ENCODE assay signal across 35 cellular contexts in genomic region chr3:129572603-129573002, GRCh38. TPM values are rescaled to one million over a fixed set of nuclear protein-coding genes. Genes with fewer than 3 reads are reported as not detected.
"Had no signal": no experiment of that assay in that cellular context is flagged by ENCODE, and none has a peak within 500 bp of the region (broad histone marks: within the 10 kb centered on the region; RNA-seq: fewer than 3 reads in every experiment).

No MANE protein-coding gene starts in this region.

- H3K4me2 ChIP-seq: PC-9 had no signal

- H3K36me3 Mint-ChIP-seq: activated naive CD4-positive, alpha-beta T cell treated with anti-CD3 and anti-CD28 coated beads, Interleukin-2, amount 50 U/mL, for 24 hours; activated naive CD8-positive, alpha-beta T cell treated with anti-CD3 and anti-CD28 coated beads, Interleukin-2, amount 10 ng/mL, durations not matched to agents 7 days and 5 days had no signal

- H3K27ac Mint-ChIP-seq: activated CD4-positive, alpha-beta T cell treated with anti-CD3 and anti-CD28 coated beads, Interleukin-2, amount 10 ng/mL, durations not matched to agents 24 days and 14 days; activated CD8-positive, alpha-beta T cell treated with anti-CD3 and anti-CD28 coated beads for 36 hours; activated naive CD8-positive, alpha-beta T cell treated with anti-CD3 and anti-CD28 coated beads, Interleukin-2, amount 10 ng/mL, durations not matched to agents 7 days and 5 days; activated T-cell treated with anti-CD3 and anti-CD28 coated beads, Interleukin-2, amount 50 U/mL, for 24 hours; activated T-helper 2 cell treated with anti-CD3 and anti-CD28 coated beads, Interferon-gamma antibody, Interleukin-2, Interleukin-4, amounts not matched to agents 10 μg/mL and 5 μg/mL and 100 μg/mL, durations not matched to agents 14 hours and 24 hours and 36 hours had no signal

- H3K27me3 ChIP-seq: adrenal gland, body of pancreas, breast epithelium had no signal

- H3K4me3 Mint-ChIP-seq: activated CD4-positive, alpha-beta T cell treated with anti-CD3 and anti-CD28 coated beads, Interleukin-2, amount 10 ng/mL, durations not matched to agents 24 days and 14 days; activated CD8-positive, alpha-beta T cell treated with anti-CD3 and anti-CD28 coated beads for 36 hours; activated naive CD4-positive, alpha-beta T cell treated with anti-CD3 and anti-CD28 coated beads, Interleukin-2, amount 50 U/mL, for 24 hours; activated naive CD8-positive, alpha-beta T cell treated with anti-CD3 and anti-CD28 coated beads, Interleukin-2, amount 10 ng/mL, durations not matched to agents 7 days and 5 days; activated T-cell treated with anti-CD3 and anti-CD28 coated beads, Interleukin-2, amount 50 U/mL, for 24 hours; T-cell had no signal

- H3K9me3 ChIP-seq: adrenal gland, body of pancreas, breast epithelium had no signal

- H3K27ac ChIP-seq: adrenal gland, body of pancreas, breast epithelium, PC-9, RWPE1 had no signal

- DNase-seq: activated CD4-positive, alpha-beta T cell treated with anti-CD3 and anti-CD28 coated beads, Interleukin-2, amount 10 ng/mL, durations not matched to agents 24 days and 14 days; activated CD4-positive, alpha-beta T cell treated with anti-CD3 and anti-CD28 coated beads, Interleukin-2, amount 50 U/mL, for 4 hours; activated CD8-positive, alpha-beta T cell treated with anti-CD3 and anti-CD28 coated beads for 36 hours; activated gamma-delta T cell; activated naive CD4-positive, alpha-beta T cell treated with Interleukin-2 at 50 U/mL for 16 hours; activated naive CD8-positive, alpha-beta T cell treated with anti-CD3 and anti-CD28 coated beads, Interleukin-2, amount 10 ng/mL, durations not matched to agents 7 days and 5 days; activated T-cell treated with anti-CD3 and anti-CD28 coated beads, Interleukin-2, amount 50 U/mL, for 24 hours; adrenal gland; body of pancreas; cerebellar nuclear complex; MM.1S; MV-4-11; NCI-H1092; NCI-H1436 treated with DMSO at 0.1 percent for 48 hours; NCI-H1694 treated with DMSO at 0.1 percent for 48 hours; NCI-H2029; NCI-H510A; NCI-H526; NCI-H748 treated with DMSO at 0.1 percent for 48 hours; NK-92 treated with Interleukin-12 subunit alpha and Interleukin-12 subunit beta, amount 100 ng/mL, for 24 hours; PC-9; SIG-M5; T-cell had no signal

- H3K9me3 Mint-ChIP-seq: activated CD4-positive, alpha-beta T cell treated with anti-CD3 and anti-CD28 coated beads, Interleukin-2, amount 10 ng/mL, durations not matched to agents 24 days and 14 days; activated CD8-positive, alpha-beta T cell treated with anti-CD3 and anti-CD28 coated beads for 36 hours; activated naive CD4-positive, alpha-beta T cell treated with anti-CD3 and anti-CD28 coated beads, Interleukin-2, amount 50 U/mL, for 24 hours; activated naive CD8-positive, alpha-beta T cell treated with anti-CD3 and anti-CD28 coated beads, Interleukin-2, amount 10 ng/mL, durations not matched to agents 7 days and 5 days; activated T-cell treated with anti-CD3 and anti-CD28 coated beads, Interleukin-2, amount 50 U/mL, for 24 hours; activated T-helper 2 cell treated with anti-CD3 and anti-CD28 coated beads, Interferon-gamma antibody, Interleukin-2, Interleukin-4, amounts not matched to agents 10 μg/mL and 5 μg/mL and 100 μg/mL, durations not matched to agents 14 hours and 24 hours and 36 hours; T-cell had no signal

- H3K36me3 ChIP-seq: breast epithelium had no signal

- H2AFZ ChIP-seq: PC-9 had no signal

- H3K27me3 Mint-ChIP-seq: activated CD4-positive, alpha-beta T cell treated with anti-CD3 and anti-CD28 coated beads, Interleukin-2, amount 10 ng/mL, durations not matched to agents 24 days and 14 days; activated CD8-positive, alpha-beta T cell treated with anti-CD3 and anti-CD28 coated beads for 36 hours; activated naive CD4-positive, alpha-beta T cell treated with anti-CD3 and anti-CD28 coated beads, Interleukin-2, amount 50 U/mL, for 24 hours; activated T-cell treated with anti-CD3 and anti-CD28 coated beads, Interleukin-2, amount 50 U/mL, for 24 hours; T-cell had no signal

- H3K4me3 ChIP-seq: adrenal gland, body of pancreas, breast epithelium, PC-9 had no signal

- ATAC-seq: activated CD8-positive, alpha-beta T cell treated with anti-CD3 and anti-CD28 coated beads for 36 hours; body of pancreas; Right ventricle myocardium inferior; SK-N-SH treated with all-trans-retinoic acid at 6 μM for 48 hours; T-cell had no signal

- H3K4me1 Mint-ChIP-seq: activated naive CD8-positive, alpha-beta T cell treated with anti-CD3 and anti-CD28 coated beads, Interleukin-2, amount 10 ng/mL, durations not matched to agents 7 days and 5 days had no signal

RNA-seq across cellular contexts. Expression of gene H1-8, which starts 29.6 kb away (rescaled TPM):
- total RNA-seq: activated CD4-positive, alpha-beta T cell treated with anti-CD3 and anti-CD28 coated beads, Interleukin-2, amount 10 ng/mL, durations not matched to agents 24 days and 14 days; activated CD8-positive, alpha-beta memory T cell treated with anti-CD3 and anti-CD28 coated beads for 36 hours; activated CD8-positive, alpha-beta T cell treated with anti-CD3 and anti-CD28 coated beads for 36 hours; activated naive CD8-positive, alpha-beta T cell treated with anti-CD3 and anti-CD28 coated beads, Interleukin-2, amount 10 ng/mL, durations not matched to agents 7 days and 5 days; activated T-helper 2 cell treated with anti-CD3 and anti-CD28 coated beads, Interferon-gamma antibody, Interleukin-2, Interleukin-4, amounts not matched to agents 10 μg/mL and 5 μg/mL and 100 μg/mL, durations not matched to agents 14 hours and 24 hours and 36 hours; adrenal gland; astrocyte; body of pancreas; breast epithelium; cardiac septum; LHCN-M2; PC-9; Right ventricle myocardium inferior; SK-MEL-5; T-cell; T-helper 2 cell treated with Interferon-gamma antibody and Interleukin-4, amounts not matched to agents 100 ng/mL and 5 ng/mL, for 36 hours had no signal
- polyA plus RNA-seq: adrenal gland had no signal

RNA-seq across cellular contexts. Expression of gene RHO, which starts 44.2 kb away (rescaled TPM):
- total RNA-seq: activated CD4-positive, alpha-beta T cell treated with anti-CD3 and anti-CD28 coated beads, Interleukin-2, amount 10 ng/mL, durations not matched to agents 24 days and 14 days; activated CD8-positive, alpha-beta memory T cell treated with anti-CD3 and anti-CD28 coated beads for 36 hours; activated CD8-positive, alpha-beta T cell treated with anti-CD3 and anti-CD28 coated beads for 36 hours; activated naive CD8-positive, alpha-beta T cell treated with anti-CD3 and anti-CD28 coated beads, Interleukin-2, amount 10 ng/mL, durations not matched to agents 7 days and 5 days; activated T-helper 2 cell treated with anti-CD3 and anti-CD28 coated beads, Interferon-gamma antibody, Interleukin-2, Interleukin-4, amounts not matched to agents 10 μg/mL and 5 μg/mL and 100 μg/mL, durations not matched to agents 14 hours and 24 hours and 36 hours; adrenal gland; astrocyte; body of pancreas; cardiac septum; LHCN-M2; PC-9; Right ventricle myocardium inferior; SK-MEL-5; T-helper 2 cell treated with Interferon-gamma antibody and Interleukin-4, amounts not matched to agents 100 ng/mL and 5 ng/mL, for 36 hours had no signal
- polyA plus RNA-seq: adrenal gland had no signal
